Comparison of ENCODE assay signal across 8 cellular contexts in the genomic region with DNA sequence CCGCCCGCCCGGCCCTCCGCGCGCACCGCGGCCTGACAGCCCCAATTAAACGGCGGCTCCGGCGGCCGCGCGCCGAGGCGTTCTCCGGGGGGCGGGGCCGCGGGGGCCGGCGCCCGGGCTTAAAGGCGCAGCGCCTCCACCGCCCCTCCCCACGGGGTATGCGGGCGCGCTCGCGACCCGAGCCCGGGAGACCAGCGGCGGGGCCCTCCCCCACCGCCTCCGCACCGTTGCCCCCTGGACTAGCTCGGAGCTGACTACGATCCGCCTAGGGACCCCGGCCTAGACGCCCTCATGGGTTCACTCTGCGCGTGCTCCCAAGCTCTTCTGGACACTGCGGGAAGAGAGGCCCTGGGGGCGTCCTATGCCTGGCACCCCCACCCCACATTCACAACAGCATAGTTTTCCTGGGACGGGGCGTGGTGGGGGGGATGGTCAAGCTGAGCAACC. TPM values are rescaled to one million over a fixed set of nuclear protein-coding genes. Genes with fewer than 3 reads are reported as not detected.
A peak's percentile ranks its signal among the peaks of the same experiment; 100 is the strongest.
DNase-seq lines count a peak whose midpoint lies in the region; TF ChIP-seq lines count a peak whose summit lies in the region.

A gene with protein sequence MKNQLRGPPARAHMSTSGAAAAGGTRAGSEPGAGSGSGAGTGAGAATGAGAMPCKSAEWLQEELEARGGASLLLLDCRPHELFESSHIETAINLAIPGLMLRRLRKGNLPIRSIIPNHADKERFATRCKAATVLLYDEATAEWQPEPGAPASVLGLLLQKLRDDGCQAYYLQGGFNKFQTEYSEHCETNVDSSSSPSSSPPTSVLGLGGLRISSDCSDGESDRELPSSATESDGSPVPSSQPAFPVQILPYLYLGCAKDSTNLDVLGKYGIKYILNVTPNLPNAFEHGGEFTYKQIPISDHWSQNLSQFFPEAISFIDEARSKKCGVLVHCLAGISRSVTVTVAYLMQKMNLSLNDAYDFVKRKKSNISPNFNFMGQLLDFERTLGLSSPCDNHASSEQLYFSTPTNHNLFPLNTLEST (minus strand): TSS at position 51 of the 447 bp plus-strand sequence. CDS start 205 bp downstream, outside the sequence.

- H3K4me1 ChIP-seq in H9 (ENCODE audit: insufficient read depth, low read length) (peaks cover 5% of the 10 kb centered on the region; the same call in 1 of the 2 replicates), mammary epithelial cell (ENCODE audit: insufficient read depth, low read length) (peaks cover 66% of the 10 kb centered on the region)

- H4K8ac ChIP-seq in H9 (replicated peaks; ENCODE audit: insufficient read length, low read depth, low read length): no peak within 1 kb of the TSS

- no peak within 1 kb of the TSS for H2BK15ac ChIP-seq in H9 (ENCODE audit: low read depth, low read length)

- H3K9ac ChIP-seq in H9 (ENCODE audit: extremely low read depth, insufficient read length, low read length): no peak within 1 kb of the TSS
- H3K9ac ChIP-seq in mammary epithelial cell (ENCODE audit: insufficient read depth, low read length): peak within 1 kb of the TSS; percentile 95

- DNase-seq in GDM1 (lab: John Stamatoyannopoulos, UW) (peak; percentile 73), H9 (peak; percentile 58), NCI-H1092 (lab: John Stamatoyannopoulos, UW) (peak; percentile 52), mammary epithelial cell (peak; percentile 74), iris pigment epithelial cell (ENCODE audit: low read depth) (peak; percentile 71), NCI-H2029 (lab: John Stamatoyannopoulos, UW) (no peak)
- DNase-seq in stimulated activated CD4-positive, alpha-beta T cell treated with anti-CD3 and anti-CD28 coated beads, Interleukin-12 subunit alpha, Interleukin-12 subunit beta, amount 100 ng/mL, for 24 hours (ENCODE audit: low read depth in 2 of 2): peak; percentile 48 to 58

- in situ Hi-C loops in mammary epithelial cell (cut with MboI; ENCODE audit: low sequenced_read_pairs in 2 of 2): loop anchor here (10.0 kb wide), 2 partner anchors 52 to 68 kb away; no protein-coding TSS in a partner anchor

- peaks cover 6 to 20% (median 15%) of the 10 kb centered on the region in 3 experiments; a peak in 6 of 7 replicates for H3K36me3 Mint-ChIP-seq in H9 (ENCODE audit: insufficient read depth in 1 of 3, low read depth in 3 of 3)

- no CpG with 5 or more reads among the region's 51 CpGs for WGBS in H9 (ENCODE audit: extremely low coverage, insufficient read length, low lambda C conversion rate)
- WGBS in mammary epithelial cell (ENCODE audit: low coverage, missing lambda C conversion rate): 0% methylated on average over 7 of the region's 51 CpGs

- H2AFZ ChIP-seq in H9 (ENCODE audit: low read length) (no peak within 1 kb of the TSS), mammary epithelial cell (ENCODE audit: low read depth, low read length) (peak within 1 kb of the TSS; percentile 75)

- no peak within 1 kb of the TSS for H2AK5ac ChIP-seq in H9 (ENCODE audit: insufficient read length, low read length)

- H3K14ac ChIP-seq in H9 (ENCODE audit: insufficient read depth, low read length): peak within 1 kb of the TSS; percentile 32; the same call in 1 of the 2 replicates

- no peak for TF ChIP-seq CTCF in H9 (conservative IDR thresholded peaks at IDR 0.05)
- TF ChIP-seq CTCF in VCaP (conservative IDR thresholded peaks at IDR 0.05): no peak
- no peak for TF ChIP-seq CTCF in mammary epithelial cell (conservative IDR thresholded peaks at IDR 0.05 in 1 of 2, IDR thresholded peaks at IDR 0.05 in 1 of 2; ENCODE audit: extremely low read depth in 1 of 2, insufficient read depth in 1 of 2, low read depth in 1 of 2, low read length in 2 of 2)

- H2BK120ac ChIP-seq in H9 (ENCODE audit: low read depth, low read length, poor library complexity, severe bottlenecking): no peak within 1 kb of the TSS

- no peak within 1 kb of the TSS for H3K23ac ChIP-seq in H9 (ENCODE audit: insufficient read length, low read depth, low read length)

- peaks cover 16% of the 10 kb centered on the region for H3K36me3 ChIP-seq in mammary epithelial cell (ENCODE audit: insufficient read depth, low read length)

- H2BK5ac ChIP-seq in H9 (ENCODE audit: insufficient read length, low read length): no peak within 1 kb of the TSS

- H3K79me1 ChIP-seq in H9 (ENCODE audit: insufficient read depth, low read depth, low read length, poor library complexity, severe bottlenecking): no peaks in the 10 kb centered on the region

- CTCF ChIA-PET in mammary epithelial cell (lab: Charles Lee; ENCODE audit: low non-redundant PET): interaction anchor here (0.6 to 0.7 kb wide), 5 partner anchors 11 to 224 kb away, joined by 3 to 5 read pairs (median 3); no protein-coding TSS in a partner anchor

- no peaks in the 10 kb centered on the region for H3K79me2 ChIP-seq in H9 (ENCODE audit: insufficient read depth, low read length)
- peaks cover 55% of the 10 kb centered on the region for H3K79me2 ChIP-seq in mammary epithelial cell (ENCODE audit: insufficient read depth, low read length)

- BruUV-seq in mammary epithelial cell (replicated peaks; lab: Mats Ljungman, UMichigan): no TSS peak

- no peaks in the 10 kb centered on the region for H4K20me1 ChIP-seq in H9 (ENCODE audit: control insufficient read depth, insufficient read depth, insufficient read length)
- H4K20me1 ChIP-seq in mammary epithelial cell (ENCODE audit: insufficient read depth, low read length): no peaks in the 10 kb centered on the region

- H3K27ac ChIP-seq in H9 (ENCODE audit: insufficient read length, low read depth, low read length) (no peak within 1 kb of the TSS), VCaP (peak within 1 kb of the TSS; percentile 89), mammary epithelial cell (ENCODE audit: insufficient read depth, low read depth, low read length) (peak within 1 kb of the TSS; percentile 88)

- peak within 1 kb of the TSS; percentile 77 to 91 (median 78); a peak in 6 of 7 replicates for H3K27ac Mint-ChIP-seq in H9

- H4K91ac ChIP-seq in H9 (ENCODE audit: insufficient read length, low read depth, low read length): no peak within 1 kb of the TSS

- peak within 1 kb of the TSS; percentile 74 for H3K4me2 ChIP-seq in H9 (ENCODE audit: insufficient read depth, insufficient read length, low read length)
- peak within 1 kb of the TSS; percentile 97 for H3K4me2 ChIP-seq in mammary epithelial cell (ENCODE audit: insufficient read depth, low read depth, low read length)

- dilution Hi-C loops in mammary epithelial cell (cut with HindIII; ENCODE audit: low sequenced_read_pairs): loop anchor here (10.0 kb wide), 1 partner anchor 58 kb away; no protein-coding TSS in a partner anchor

- H3K18ac ChIP-seq in H9 (ENCODE audit: insufficient read length, low read depth, low read length): peak within 1 kb of the TSS; percentile 23

- no peak within 1 kb of the TSS for H3K56ac ChIP-seq in H9 (ENCODE audit: insufficient read length, low read depth, low read length)

- H2BK20ac ChIP-seq in H9 (ENCODE audit: low read depth, low read length, poor library complexity, severe bottlenecking): no peak within 1 kb of the TSS

- H3K4me3 Mint-ChIP-seq in H9: peak within 1 kb of the TSS; percentile 77 to 94

- H3K4me3 ChIP-seq in mammary epithelial cell (replicated peaks in 1 of 3; ENCODE audit: insufficient read depth in 1 of 3, low read depth in 2 of 3, low read length in 3 of 3): peak within 1 kb of the TSS; percentile 75 to 81 (median 79)

- H3K23me2 ChIP-seq in H9 (ENCODE audit: insufficient read length, low read depth, low read length, poor library complexity, severe bottlenecking): peaks cover 13% of the 10 kb centered on the region

- intact Hi-C loops in mammary epithelial cell (cut with micrococcal nuclease): no loop called here

- no peak within 1 kb of the TSS for H4K5ac ChIP-seq in H9 (ENCODE audit: insufficient read length, low read depth, low read length)

- no peaks in the 10 kb centered on the region for H3K9me3 ChIP-seq in H9 (ENCODE audit: control insufficient read depth, low read depth, low read length)
- H3K9me3 ChIP-seq in mammary epithelial cell (replicated peaks; ENCODE audit: insufficient read depth, low read length): no peaks in the 10 kb centered on the region

- peaks cover 24% of the 10 kb centered on the region for H3K27me3 Mint-ChIP-seq in H9 (ENCODE audit: low read depth)

- no peak within 1 kb of the TSS for H3T11ph ChIP-seq in H9 (ENCODE audit: low read length)

- H3K4me1 Mint-ChIP-seq in H9: peaks cover 15 to 28% of the 10 kb centered on the region in 2 experiments

- no peaks in the 10 kb centered on the region for H3K9me3 Mint-ChIP-seq in H9

- H3K27me3 ChIP-seq in H9 (ENCODE audit: insufficient read depth, low read length) (no peaks in the 10 kb centered on the region; the same call in 1 of the 2 replicates), mammary epithelial cell (ENCODE audit: insufficient read depth, low read length) (no peaks in the 10 kb centered on the region)

- no peak within 1 kb of the TSS for H2BK12ac ChIP-seq in H9 (ENCODE audit: insufficient read length, low read depth, low read length)

- no peak within 1 kb of the TSS for H3K4ac ChIP-seq in H9 (ENCODE audit: low read depth, low read length)

RNA-seq across cellular contexts. Expression of the gene that starts here (rescaled TPM):
- total RNA-seq in H9 (2021) (23.5 and 24.0 TPM in 2 replicates), mammary epithelial cell (100 to 1,000 TPM in 1 of 2 donors, 10 to 100 TPM in 1; 64.7 to 167 TPM)
- 212 TPM for polyA plus RNA-seq in mammary epithelial cell
- polyA minus RNA-seq in mammary epithelial cell: 293 TPM
